In the genomic region with DNA sequence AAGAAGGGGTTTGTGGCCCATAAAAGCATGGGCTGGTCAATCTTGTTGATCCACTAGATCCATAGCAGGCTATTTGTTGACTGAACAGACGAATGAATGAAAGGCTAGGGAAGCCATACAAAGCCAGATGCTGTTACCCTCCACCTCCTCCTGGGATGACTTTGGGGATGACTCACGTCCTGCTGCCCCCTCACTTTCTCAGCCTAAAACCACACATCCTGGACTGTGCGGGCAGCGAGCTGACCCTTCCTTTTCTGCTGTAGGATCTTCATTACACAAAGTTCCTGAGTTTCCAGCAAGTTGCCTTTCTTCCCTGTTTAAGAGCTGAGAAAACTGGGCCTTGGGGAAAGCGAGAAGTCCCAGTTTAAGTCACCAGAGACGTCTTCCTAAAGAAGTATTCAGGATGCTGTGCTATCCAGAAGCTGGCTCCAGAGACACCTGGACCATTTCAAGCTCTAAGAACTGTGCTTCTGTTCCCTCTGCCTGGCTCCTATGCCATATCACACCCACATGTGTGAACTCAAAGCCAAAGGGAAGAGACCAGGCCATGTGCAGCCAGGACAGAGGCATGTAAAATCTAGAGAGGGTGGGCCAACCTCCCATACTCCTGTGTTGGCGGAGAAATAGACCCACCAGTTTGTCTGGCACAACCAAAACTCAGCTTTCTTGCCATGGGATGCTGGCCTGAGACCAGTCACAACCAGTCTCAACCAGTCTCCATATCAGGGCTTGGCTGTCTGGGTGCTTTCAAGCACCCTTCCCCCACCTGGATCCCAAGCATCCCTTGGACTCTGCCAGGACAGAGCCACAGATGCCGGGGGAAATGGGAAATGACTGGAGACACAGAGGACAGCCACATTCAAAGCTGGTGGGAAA, we compare ENCODE assay signal across 10 cellular contexts. TPM values are rescaled to one million over a fixed set of nuclear protein-coding genes. Genes with fewer than 3 reads are reported as not detected.
DNase-seq lines count a peak whose midpoint lies in the region; ATAC-seq lines count a peak whose summit lies in the region.
"Had no signal": no experiment of that assay in that cellular context is flagged by ENCODE, and none has a peak within 500 bp of the region (broad histone marks: within the 10 kb centered on the region; RNA-seq: fewer than 3 reads in every experiment).

No MANE protein-coding gene starts in this region.

- H3K36me3 Mint-ChIP-seq in activated CD4-positive, alpha-beta memory T cell treated with anti-CD3 and anti-CD28 coated beads, Interleukin-2, amount 10 ng/mL, durations not matched to agents 7 days and 5 days (ENCODE audit: low read depth): peaks cover 11% of the 10 kb centered on the region

- ATAC-seq in HG02970 (IDR thresholded peaks at IDR 0.05; ENCODE audit: low FRiP score, unreplicated experiment) (no peak), HG02623 (IDR thresholded peaks at IDR 0.05; ENCODE audit: unreplicated experiment) (no peak)

- no peak overlapping the region for H3K4me3 Mint-ChIP-seq in activated CD4-positive, alpha-beta memory T cell treated with anti-CD3 and anti-CD28 coated beads, Interleukin-2, amount 10 ng/mL, durations not matched to agents 7 days and 5 days
- H3K4me3 Mint-ChIP-seq: activated B cell treated with CpG ODN at 0.5 μM for 24 hours had no signal

- CTCF ChIA-PET in activated CD4-positive, alpha-beta memory T cell treated with anti-CD3 and anti-CD28 coated beads, Interleukin-2, amount 10 ng/mL, durations not matched to agents 7 days and 5 days (lab: Charles Lee): interaction anchor here (1.1 to 8.4 kb wide), 2 partner anchors 12 to 85 kb away, joined by 3 to 221 read pairs; no protein-coding TSS in a partner anchor

- no peaks in the 10 kb centered on the region for H3K9me3 Mint-ChIP-seq in activated CD4-positive, alpha-beta memory T cell treated with anti-CD3 and anti-CD28 coated beads, Interleukin-2, amount 10 ng/mL, durations not matched to agents 7 days and 5 days
- H3K9me3 Mint-ChIP-seq: activated B cell treated with CpG ODN at 0.5 μM for 24 hours had no signal

- no peak overlapping the region for H3K27ac Mint-ChIP-seq in activated CD4-positive, alpha-beta memory T cell treated with anti-CD3 and anti-CD28 coated beads, Interleukin-2, amount 10 ng/mL, durations not matched to agents 7 days and 5 days
- H3K27ac Mint-ChIP-seq: activated B cell treated with CpG ODN at 0.5 μM for 24 hours had no signal

- H3K27me3 Mint-ChIP-seq in activated CD4-positive, alpha-beta memory T cell treated with anti-CD3 and anti-CD28 coated beads, Interleukin-2, amount 10 ng/mL, durations not matched to agents 7 days and 5 days: peaks cover 10% of the 10 kb centered on the region
- H3K27me3 Mint-ChIP-seq: activated B cell treated with CpG ODN at 0.5 μM for 24 hours had no signal

- no peak overlapping the region for H3K27ac ChIP-seq in caudate nucleus (ENCODE audit: low read depth, low read length)

- POLR2A ChIA-PET in activated CD4-positive, alpha-beta memory T cell treated with anti-CD3 and anti-CD28 coated beads, Interleukin-2, amount 10 ng/mL, durations not matched to agents 7 days and 5 days (lab: Charles Lee): interaction anchor here (1.7 to 9.1 kb wide), 2 partner anchors 11 to 17 kb away, joined by 4 to 492 read pairs; no protein-coding TSS in a partner anchor

- peak; percentile 95 for DNase-seq in A172 (ENCODE audit: low spot score)
- peak; percentile 97 for DNase-seq in HCEC 1CT
- peak; percentile 14 for DNase-seq in activated CD4-positive, alpha-beta memory T cell treated with anti-CD3 and anti-CD28 coated beads, Interleukin-2, amount 10 ng/mL, durations not matched to agents 7 days and 5 days
- peak; percentile 83 for DNase-seq in islet precursor cell
- no peak for DNase-seq in caudate nucleus (lab: John Stamatoyannopoulos, UW)
- no peak for DNase-seq in globus pallidus (ENCODE audit: low spot score)
- DNase-seq: activated B cell treated with CpG ODN at 0.5 μM for 24 hours, NCI-H2171 treated with DMSO at 0.1 percent for 48 hours had no signal

- H3K4me1 Mint-ChIP-seq in activated CD4-positive, alpha-beta memory T cell treated with anti-CD3 and anti-CD28 coated beads, Interleukin-2, amount 10 ng/mL, durations not matched to agents 7 days and 5 days: peaks cover 59% of the 10 kb centered on the region

RNA-seq across cellular contexts. Expression of gene SLC20A1, which starts 4.7 kb away (rescaled TPM):
- 112 and 159 TPM in 2 replicates for total RNA-seq in A172 (2014; rRNA removed; shearing (Covaris generic))
- total RNA-seq in activated CD4-positive, alpha-beta memory T cell treated with anti-CD3 and anti-CD28 coated beads, Interleukin-2, amount 10 ng/mL, durations not matched to agents 7 days and 5 days: 100 to 1,000 TPM; 152 to 158 TPM

RNA-seq across cellular contexts. Expression of gene CHCHD5, which starts 56.6 kb away (rescaled TPM):
- 19.9 and 23.5 TPM in 2 replicates for total RNA-seq in A172 (2014; rRNA removed; shearing (Covaris generic))
- 10 to 100 TPM; 40.0 to 47.5 TPM for total RNA-seq in activated CD4-positive, alpha-beta memory T cell treated with anti-CD3 and anti-CD28 coated beads, Interleukin-2, amount 10 ng/mL, durations not matched to agents 7 days and 5 days

Comparison
In these comparisons a context has a peak if more than half of its experiments do, and no peak if none do; other contexts are left out.
1. DNase-seq: peak in A172 (single experiment), HCEC 1CT (single experiment), activated CD4-positive, alpha-beta memory T cell treated with anti-CD3 and anti-CD28 coated beads, Interleukin-2, amount 10 ng/mL, durations not matched to agents 7 days and 5 days (single experiment) and islet precursor cell (single experiment); none in caudate nucleus (0 of 61) and globus pallidus (single experiment).